Comparison of ENCODE assay signal across 19 cellular contexts in the genomic region with DNA sequence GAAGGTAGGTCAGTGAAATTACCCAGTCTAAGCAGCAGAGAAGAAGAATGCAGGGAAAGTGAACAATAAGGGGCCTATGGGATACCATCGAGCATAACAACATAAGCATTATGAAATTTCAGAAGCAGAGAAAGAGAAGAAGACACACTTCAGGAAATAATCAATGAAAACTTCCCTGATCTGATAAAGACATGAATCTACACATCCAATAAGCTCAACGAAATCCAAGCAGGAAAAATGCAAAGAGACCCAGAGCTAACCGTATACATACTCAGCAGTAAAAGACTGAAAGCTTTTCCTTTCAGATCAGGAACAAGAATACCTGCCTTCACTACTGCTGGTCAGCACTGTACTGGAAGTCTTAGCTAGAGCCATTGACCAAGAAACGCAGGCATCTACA. TPM values are rescaled to one million over a fixed set of nuclear protein-coding genes. Genes with fewer than 3 reads are reported as not detected.
DNase-seq lines count a peak whose midpoint lies in the region; ATAC-seq, FAIRE-seq and TF ChIP-seq lines count a peak whose summit lies in the region.
"Had no signal": no experiment of that assay in that cellular context is flagged by ENCODE, and none has a peak within 500 bp of the region (broad histone marks: within the 10 kb centered on the region; RNA-seq: fewer than 3 reads in every experiment).

No MANE protein-coding gene starts in this region.

- peaks cover 33% of the 10 kb centered on the region; the same call in 2 of the 3 replicates for H3K36me3 ChIP-seq in K562 (ENCODE audit: control insufficient read depth, insufficient read depth, low read length)

- no peak for TF ChIP-seq CTCF in Calu3 (IDR thresholded peaks at IDR 0.05; ENCODE audit: unreplicated experiment)
- TF ChIP-seq CTCF in K562 (IDR thresholded peaks at IDR 0.05 in 2 of 3, conservative IDR thresholded peaks at IDR 0.05 in 1 of 3; ENCODE audit: insufficient read depth in 2 of 3, low read depth in 1 of 3, low read length in 3 of 3), result no peak
- TF ChIP-seq CTCF in neural crest cell (conservative IDR thresholded peaks at IDR 0.05), result no peak

- H3K4me3 Mint-ChIP-seq in activated T-cell treated with anti-CD3 and anti-CD28 coated beads, Interleukin-2, amount 50 U/mL, for 24 hours, result no peak overlapping the region
- H3K4me3 Mint-ChIP-seq in activated T-cell treated with anti-CD3 and anti-CD28 coated beads, Interleukin-2, amount 50 U/mL, for 4 hours, result no peak overlapping the region
- no peak overlapping the region for H3K4me3 Mint-ChIP-seq in Calu3 (ENCODE audit: low read depth, unreplicated experiment)
- H3K4me3 Mint-ChIP-seq in neural crest cell, result peak overlapping the region; percentile 14

- H3K27ac ChIP-seq in K562 (ENCODE audit: extremely low read depth, low read depth, low read length), result no peak overlapping the region
- H3K27ac ChIP-seq: BLaER1, KMS-11 had no signal

- FAIRE-seq in K562 (lab: Jason Lieb, UNC) (peak; percentile 48), GM12892 (lab: Jason Lieb, UNC) (no peak)
- FAIRE-seq: GM12891, HepG2, RCC 7860 had no signal

- BruUV-seq in Calu3 (replicated peaks; lab: Mats Ljungman, UMichigan), result TSS peak; percentile 12
- BruUV-seq in K562 (replicated peaks; lab: Mats Ljungman, UMichigan), result no TSS peak

- no peaks in the 10 kb centered on the region for H3K27me3 ChIP-seq in K562 (ENCODE audit: control insufficient read depth in 2 of 2, insufficient read depth in 2 of 2, low read length in 2 of 2)
- H3K27me3 ChIP-seq: BLaER1 had no signal

- no peaks in the 10 kb centered on the region for H3K9me1 ChIP-seq in K562 (ENCODE audit: control insufficient read depth, insufficient read depth, low read length)

- no peak for TF ChIP-seq EP300 in K562 (IDR thresholded peaks at IDR 0.05; ENCODE audit: low read length)

- CTCF ChIA-PET in Calu3 (lab: Charles Lee), result interaction anchor here (0.5 to 0.7 kb wide), 2 partner anchors 27 to 161 kb away, joined by 3 read pairs; no protein-coding TSS in a partner anchor
- CTCF ChIA-PET in K562 (lab: Yijun Ruan, JAX; ENCODE audit: low intra/inter-chr PET ratio), result no interaction called here

- H2AFZ ChIP-seq in K562 (ENCODE audit: low read depth, low read length), result no peak overlapping the region

- in situ Hi-C loops in K562 (cut with MboI), result no loop called here

- DNase-seq in activated T-cell treated with anti-CD3 and anti-CD28 coated beads, Interleukin-2, amount 50 U/mL, for 24 hours, result no peak
- no peak for DNase-seq in activated T-cell treated with anti-CD3 and anti-CD28 coated beads, Interleukin-2, amount 50 U/mL, for 4 hours
- DNase-seq in Calu3 (no peak), K562 (ENCODE audit: extremely low read depth in 1 of 4, low spot score in 3 of 4) (no peak), neural crest cell (ENCODE audit: low read depth, low spot score) (no peak), NCI-H2196 treated with DMSO at 0.1 percent for 48 hours (lab: John Stamatoyannopoulos, UW; ENCODE audit: unreplicated experiment) (no peak), NCI-H1105 (lab: John Stamatoyannopoulos, UW) (no peak), GM12892 (ENCODE audit: insufficient read length) (no peak)
- DNase-seq: GF-D8, H7, NCI-H1436 treated with DMSO at 0.1 percent for 48 hours, NCI-H2081, NCI-H524, Right ventricle myocardium superior had no signal

- H3K9me3 ChIP-seq in K562 (replicated peaks; ENCODE audit: control insufficient read depth, insufficient read depth, low read depth, low read length), result peaks cover under 1% of the 10 kb centered on the region; the same call in 1 of the 2 replicates
- H3K9me3 ChIP-seq: BLaER1 had no signal

- no peak overlapping the region for H3K4me2 ChIP-seq in K562 (ENCODE audit: insufficient read depth, low read length)
- H3K4me2 ChIP-seq: BLaER1, KMS-11 had no signal

- H3K4me3 ChIP-seq in K562, result no peak overlapping the region
- H3K4me3 ChIP-seq: BLaER1 had no signal

- H3K4me1 Mint-ChIP-seq in activated T-cell treated with anti-CD3 and anti-CD28 coated beads, Interleukin-2, amount 50 U/mL, for 24 hours (ENCODE audit: low read depth), result no peaks in the 10 kb centered on the region
- H3K4me1 Mint-ChIP-seq in activated T-cell treated with anti-CD3 and anti-CD28 coated beads, Interleukin-2, amount 50 U/mL, for 4 hours (ENCODE audit: low read depth), result no peaks in the 10 kb centered on the region
- H3K4me1 Mint-ChIP-seq in Calu3 (ENCODE audit: low read depth, unreplicated experiment) (peaks cover 6% of the 10 kb centered on the region), neural crest cell (peaks cover 14% of the 10 kb centered on the region)

- WGBS in K562 (ENCODE audit: insufficient coverage, low coverage, missing lambda C conversion rate), result 77% methylated on average over 4 of the region's 4 CpGs

- H3K79me2 ChIP-seq in K562 (ENCODE audit: control insufficient read depth, insufficient read depth, low read length), result no peaks in the 10 kb centered on the region

- no peaks in the 10 kb centered on the region for H3K27me3 Mint-ChIP-seq in activated T-cell treated with anti-CD3 and anti-CD28 coated beads, Interleukin-2, amount 50 U/mL, for 24 hours
- H3K27me3 Mint-ChIP-seq in activated T-cell treated with anti-CD3 and anti-CD28 coated beads, Interleukin-2, amount 50 U/mL, for 4 hours (ENCODE audit: low read depth), result no peaks in the 10 kb centered on the region
- no peaks in the 10 kb centered on the region for H3K27me3 Mint-ChIP-seq in Calu3 (ENCODE audit: unreplicated experiment)
- no peaks in the 10 kb centered on the region for H3K27me3 Mint-ChIP-seq in neural crest cell (ENCODE audit: low read depth)

- no peak overlapping the region for H3K9ac ChIP-seq in K562 (ENCODE audit: insufficient read depth in 1 of 2, low read depth in 2 of 2, low read length in 2 of 2)
- H3K9ac ChIP-seq: BLaER1, KMS-11 had no signal

- peaks cover 9 to 19% of the 10 kb centered on the region in 2 experiments for H3K4me1 ChIP-seq in K562 (replicated peaks in 1 of 2; ENCODE audit: control insufficient read depth in 2 of 2, insufficient read depth in 2 of 2, low read length in 2 of 2)

- no peaks in the 10 kb centered on the region for H4K20me1 ChIP-seq in K562 (replicated peaks; ENCODE audit: control insufficient read depth, insufficient read depth, low read length)

- no peaks in the 10 kb centered on the region for H3K9me3 Mint-ChIP-seq in activated T-cell treated with anti-CD3 and anti-CD28 coated beads, Interleukin-2, amount 50 U/mL, for 24 hours
- no peaks in the 10 kb centered on the region for H3K9me3 Mint-ChIP-seq in activated T-cell treated with anti-CD3 and anti-CD28 coated beads, Interleukin-2, amount 50 U/mL, for 4 hours
- no peaks in the 10 kb centered on the region for H3K9me3 Mint-ChIP-seq in Calu3 (ENCODE audit: low read depth, unreplicated experiment)
- H3K9me3 Mint-ChIP-seq in neural crest cell, result no peaks in the 10 kb centered on the region

- no peak for TF ChIP-seq POLR2A in K562 (conservative IDR thresholded peaks at IDR 0.05)
- TF ChIP-seq POLR2A in GM12892 (IDR thresholded peaks at IDR 0.05; ENCODE audit: low read depth, low read length), result no peak

- no peak for TF ChIP-seq RAD21 in K562 (CRISPR knock-in tag; conservative IDR thresholded peaks at IDR 0.05 in 1 of 2, IDR thresholded peaks at IDR 0.05 in 1 of 2)

- peaks cover 74% of the 10 kb centered on the region for H3K36me3 Mint-ChIP-seq in activated T-cell treated with anti-CD3 and anti-CD28 coated beads, Interleukin-2, amount 50 U/mL, for 24 hours (ENCODE audit: low read depth)
- H3K36me3 Mint-ChIP-seq in activated T-cell treated with anti-CD3 and anti-CD28 coated beads, Interleukin-2, amount 50 U/mL, for 4 hours (ENCODE audit: insufficient read depth), result peaks cover 26% of the 10 kb centered on the region
- H3K36me3 Mint-ChIP-seq in Calu3 (ENCODE audit: insufficient read depth, unreplicated experiment), result peaks cover 90% of the 10 kb centered on the region
- peaks cover 32% of the 10 kb centered on the region for H3K36me3 Mint-ChIP-seq in neural crest cell (ENCODE audit: low read depth)

- intact Hi-C loops in Calu3 (cut with micrococcal nuclease; ENCODE audit: unreplicated experiment) (no loop called here), K562 (cut with micrococcal nuclease) (no loop called here)

- ATAC-seq in activated T-cell treated with anti-CD3 and anti-CD28 coated beads, Interleukin-2, amount 50 U/mL, for 4 hours, result no peak
- no peak for ATAC-seq in K562
- ATAC-seq: HepG2 had no signal

- POLR2A ChIA-PET in K562 (lab: Yijun Ruan, JAX), result interaction anchor here (0.7 kb wide), 1 partner anchor 8 kb away, joined by 3 read pairs; no protein-coding TSS in a partner anchor

- H3K27ac Mint-ChIP-seq in activated T-cell treated with anti-CD3 and anti-CD28 coated beads, Interleukin-2, amount 50 U/mL, for 24 hours, result peak overlapping the region; percentile 74
- H3K27ac Mint-ChIP-seq in Calu3 (ENCODE audit: unreplicated experiment), result no peak overlapping the region
- peak overlapping the region; percentile 37 for H3K27ac Mint-ChIP-seq in neural crest cell (ENCODE audit: unreplicated experiment)

TF ChIP-seq in K562, 482 proteins besides CTCF, POLR2A, EP300 and RAD21 (continues in another document):
- TF ChIP-seq ZNF140 (CRISPR knock-in tag; IDR thresholded peaks at IDR 0.05) (no peak), ZNF717 (CRISPR knock-in tag; IDR thresholded peaks at IDR 0.05) (no peak), CHD2 (IDR thresholded peaks at IDR 0.05; ENCODE audit: low read depth, low read length) (no peak)

RNA-seq across cellular contexts. Expression of gene WDR45B, which starts 38.6 kb away (rescaled TPM):
- total RNA-seq in activated T-cell treated with anti-CD3 and anti-CD28 coated beads, Interleukin-2, amount 50 U/mL, for 4 hours, result 10 to 100 TPM; 47.1 to 52.5 (median 47.4) TPM
- total RNA-seq in Calu3 (2022) (106 and 108 TPM in 2 replicates), K562 (2014; rRNA removed) (30.6 and 36.8 TPM in 2 replicates), K562 (2014; rRNA removed; fragmentation: Illumina TruSeq; extraction: Trizol) (27.9 and 30.0 TPM in 2 replicates), K562 (2015; rRNA removed; fragmentation: Illumina TruSeq; extraction: Trizol) (35.2 and 35.9 TPM in 2 replicates), K562 (2021) (35.8 and 38.3 TPM in 2 replicates), neural crest cell (57.1 and 64.6 TPM in 2 replicates)
- total RNA-seq in K562 (2011; cell fraction: chromatin; rRNA removed; ENCODE audit: low replicate concordance), result 83.1 and 109 TPM in 2 replicates
- total RNA-seq in K562 (2011; cell fraction: nucleolus; rRNA removed), result 50.1 and 60.7 TPM in 2 replicates
- 83.7 and 86.3 TPM in 2 replicates for total RNA-seq in K562 (2011; cell fraction: nucleoplasm; rRNA removed)
- polyA plus RNA-seq in K562 (2011; rRNA removed) (74.4 and 75.8 TPM in 2 replicates), K562 (2014; fragmentation: Illumina TruSeq; extraction: Trizol) (39.2 and 40.0 TPM in 2 replicates), K562 (2014; fragmentation: Nextera tagmentation; extraction: Ambion mirVana) (1 to 10 TPM in 1 of 2 experiments, under 1 TPM in 1; 0.72 to 1.9 TPM), K562 (2014; rRNA removed) (43.1 and 46.1 TPM in 2 replicates)
- 58.3 and 60.5 TPM in 2 replicates for polyA plus RNA-seq in K562 (2011; cell fraction: cytosol; rRNA removed)
- polyA plus RNA-seq in K562 (2011; cell fraction: nucleus; rRNA removed), result 106 and 133 TPM in 2 replicates
- polyA plus RNA-seq in K562 (2012), result 38.1 and 40.3 TPM in 2 replicates
- 37.0 and 42.6 TPM in 2 replicates for polyA minus RNA-seq in K562 (2011; rRNA and poly(A)+ RNA removed)
- polyA minus RNA-seq in K562 (2011; cell fraction: cytosol; rRNA and poly(A)+ RNA removed), result 28.9 and 36.0 TPM in 2 replicates
- polyA minus RNA-seq in K562 (2011; cell fraction: nucleus; rRNA and poly(A)+ RNA removed), result 29.6 and 30.9 TPM in 2 replicates
- polyA plus RNA-seq in GM12892 (2012; ENCODE audit: missing spikeins), result 36.7 TPM
